8 cellular contexts compared by ENCODE assay signal in genomic region chr2:30165050-30165520, GRCh38. TPM values are rescaled to one million over a fixed set of nuclear protein-coding genes. Genes with fewer than 3 reads are reported as not detected.
DNase-seq lines count a peak whose midpoint lies in the region; ATAC-seq and TF ChIP-seq lines count a peak whose summit lies in the region.

No MANE protein-coding gene starts in this region.

- TF ChIP-seq EP300 in neural cell (conservative IDR thresholded peaks at IDR 0.05; ENCODE audit: poor library complexity, severe bottlenecking), result no peak

- no peaks in the 10 kb centered on the region for H3K36me3 Mint-ChIP-seq in type B pancreatic cell

- H3K4me3 Mint-ChIP-seq in type B pancreatic cell, result no peak overlapping the region

- no peaks in the 10 kb centered on the region for H4K20me1 ChIP-seq in KMS-11 (ENCODE audit: insufficient read depth)
- no peaks in the 10 kb centered on the region for H4K20me1 ChIP-seq in OCI-LY7 (ENCODE audit: insufficient read depth, low read length)
- H4K20me1 ChIP-seq in neural cell (ENCODE audit: insufficient read depth), result no peaks in the 10 kb centered on the region

- H3K4me1 ChIP-seq in KMS-11 (ENCODE audit: low read depth, poor library complexity, severe bottlenecking), result peaks cover 51% of the 10 kb centered on the region
- H3K4me1 ChIP-seq in OCI-LY7 (ENCODE audit: insufficient read depth, low read length, poor library complexity, severe bottlenecking), result peaks cover 22% of the 10 kb centered on the region

- TF ChIP-seq CTCF in KMS-11 (conservative IDR thresholded peaks at IDR 0.05; ENCODE audit: low read depth, low read length) (peak; percentile 95), OCI-LY7 (conservative IDR thresholded peaks at IDR 0.05; ENCODE audit: low read length) (peak; percentile 99), neural cell (IDR thresholded peaks at IDR 0.05; ENCODE audit: poor library complexity, severe bottlenecking) (peak; percentile 97), type B pancreatic cell (conservative IDR thresholded peaks at IDR 0.05) (peak; percentile 93)

- H3K79me2 ChIP-seq in KMS-11 (ENCODE audit: insufficient read depth, low read depth) (no peaks in the 10 kb centered on the region), OCI-LY7 (ENCODE audit: insufficient read depth, low read depth, low read length) (0 out of 2 replicates have a peak, but pooled peaks cover 2% of the 10 kb centered on the region), neural cell (replicated peaks; ENCODE audit: insufficient read depth, low read length) (no peaks in the 10 kb centered on the region)

- no peaks in the 10 kb centered on the region for H3K9me3 ChIP-seq in OCI-LY7 (ENCODE audit: low read length)
- H3K9me3 ChIP-seq in neural cell (ENCODE audit: low read length), result no peaks in the 10 kb centered on the region

- H3K27me3 Mint-ChIP-seq in type B pancreatic cell, result peaks cover 3% of the 10 kb centered on the region

- H3K27ac Mint-ChIP-seq in type B pancreatic cell, result peak overlapping the region; percentile 79

- H3K4me2 ChIP-seq in KMS-11 (no peak overlapping the region; the same call in 1 of the 2 replicates), OCI-LY7 (ENCODE audit: low read length) (no peak overlapping the region), neural cell (ENCODE audit: low read length) (no peak overlapping the region)

- BruUV-seq in OCI-LY7 (replicated peaks; lab: Mats Ljungman, UMichigan), result no TSS peak

- H3K27ac ChIP-seq in KMS-11 (no peak overlapping the region), OCI-LY7 (ENCODE audit: low read depth, low read length, poor library complexity, severe bottlenecking) (no peak overlapping the region), neural cell (ENCODE audit: low read length) (no peak overlapping the region)

- ATAC-seq in GM21825 (IDR thresholded peaks at IDR 0.05; ENCODE audit: unreplicated experiment), result peak; percentile 92

- no peaks in the 10 kb centered on the region for H3K36me3 ChIP-seq in KMS-11 (ENCODE audit: insufficient read depth)
- peaks cover 15% of the 10 kb centered on the region for H3K36me3 ChIP-seq in OCI-LY7 (ENCODE audit: insufficient read depth, low read length)
- H3K36me3 ChIP-seq in neural cell (ENCODE audit: insufficient read depth, low read length), result no peaks in the 10 kb centered on the region

- H3K9ac ChIP-seq in KMS-11 (no peak overlapping the region), neural cell (ENCODE audit: low read length) (no peak overlapping the region)

- no peaks in the 10 kb centered on the region for H3K9me3 Mint-ChIP-seq in type B pancreatic cell

- peak; percentile 88 for TF ChIP-seq RAD21 in neural cell (conservative IDR thresholded peaks at IDR 0.05)

- DNase-seq in ELF-1 (ENCODE audit: low read depth, low spot score), result peak; percentile 89
- peak; percentile 92 for DNase-seq in OCI-LY7 (ENCODE audit: low spot score)
- DNase-seq in activated T-cell treated with anti-CD3 and anti-CD28 coated beads for 48 hours (ENCODE audit: low read depth), result peak; percentile 35
- DNase-seq in fibroblast of gingiva (ENCODE audit: low read depth), result peak; percentile 90
- no peak for DNase-seq in type B pancreatic cell (ENCODE audit: extremely low spot score, unreplicated experiment)

- H3K27me3 ChIP-seq in KMS-11 (ENCODE audit: insufficient read depth, low read depth) (no peaks in the 10 kb centered on the region), neural cell (ENCODE audit: insufficient read depth, low read depth, low read length) (no peaks in the 10 kb centered on the region)

- CTCF ChIA-PET in OCI-LY7 (lab: Charles Lee; ENCODE audit: unreplicated experiment), result interaction anchor here (0.7 to 2.5 kb wide), 8 partner anchors 12 to 546 kb away, joined by 3 to 28 read pairs (median 4); no protein-coding TSS in a partner anchor

- H3K4me3 ChIP-seq in KMS-11 (IDR thresholded peaks at IDR 0.05; ENCODE audit: insufficient read depth, low read depth, low read length) (no peak overlapping the region), OCI-LY7 (ENCODE audit: low read depth, low read length, poor library complexity, severe bottlenecking) (no peak overlapping the region), neural cell (ENCODE audit: low read length) (no peak overlapping the region)

- POLR2A ChIA-PET in OCI-LY7 (lab: Charles Lee), result interaction anchor here (0.6 to 2.8 kb wide), 14 partner anchors 14 to 562 kb away, joined by 3 to 28 read pairs (median 4); partner anchors contain the start of gene YPEL5

- intact Hi-C loops in OCI-LY7 (cut with micrococcal nuclease; ENCODE audit: unreplicated experiment), result loop anchor here (1.0 to 2.0 kb wide), 4 partner anchors 42 to 546 kb away; no protein-coding TSS in a partner anchor

- H3K4me1 Mint-ChIP-seq in type B pancreatic cell (ENCODE audit: unreplicated experiment), result peaks cover 3% of the 10 kb centered on the region

- no peaks in the 10 kb centered on the region for H3F3A ChIP-seq in neural cell (ENCODE audit: insufficient read depth, low read length, poor library complexity, severe bottlenecking)

- H2AFZ ChIP-seq in KMS-11 (ENCODE audit: low read depth) (0 out of 2 replicates have a peak overlapping the region, but pooled peaks have one; percentile 7), OCI-LY7 (ENCODE audit: low read length) (no peak overlapping the region), neural cell (ENCODE audit: low read depth, low read length) (no peak overlapping the region)

- H3K9me2 ChIP-seq in OCI-LY7 (ENCODE audit: insufficient read depth, low read length) (no peaks in the 10 kb centered on the region), neural cell (ENCODE audit: insufficient read depth, low read length) (no peaks in the 10 kb centered on the region)

TF ChIP-seq in neural cell, 6 proteins besides CTCF, POLR2A, EP300 and RAD21:
- TF ChIP-seq SMC3 (conservative IDR thresholded peaks at IDR 0.05; ENCODE audit: poor library complexity), result peak; percentile 86
- TF ChIP-seq REST (IDR thresholded peaks at IDR 0.05; ENCODE audit: borderline replicate concordance), result no peak
- peak; percentile 15 for TF ChIP-seq POLR2AphosphoS5 (IDR thresholded peaks at IDR 0.05)
- TF ChIP-seq TAF1 (IDR thresholded peaks at IDR 0.05; ENCODE audit: low read depth), result no peak
- no peak for TF ChIP-seq MXI1 (conservative IDR thresholded peaks at IDR 0.05; ENCODE audit: poor library complexity, severe bottlenecking)
- TF ChIP-seq EZH2 (IDR thresholded peaks at IDR 0.05; ENCODE audit: borderline replicate concordance, insufficient read depth, low read length, poor library complexity, severe bottlenecking), result no peak

RNA-seq across cellular contexts. Expression of gene YPEL5, which starts 18.3 kb away (rescaled TPM):
- 37.9 and 38.9 TPM in 2 replicates for total RNA-seq in OCI-LY7 (2014; rRNA removed; shearing (Covaris generic))
- total RNA-seq in OCI-LY7 (2022), result 52.1 and 66.4 TPM in 2 replicates
- polyA plus RNA-seq in neural cell, result 111 and 130 TPM in 2 replicates
- 125 and 133 TPM in 2 replicates for polyA minus RNA-seq in neural cell
- total RNA-seq in type B pancreatic cell (ENCODE audit: low replicate concordance), result 55.0 and 69.8 TPM in 2 replicates
